20 cellular contexts compared by ENCODE assay signal in genomic region chr14:103151270-103151933, GRCh38. TPM values are rescaled to one million over a fixed set of nuclear protein-coding genes. Genes with fewer than 3 reads are reported as not detected.
"Had no signal": no experiment of that assay in that cellular context is flagged by ENCODE, and none has a peak within 500 bp of the region (broad histone marks: within the 10 kb centered on the region; RNA-seq: fewer than 3 reads in every experiment).

No MANE protein-coding gene starts in this region.

- H3K27ac ChIP-seq: brain microvascular endothelial cell, colonic mucosa, gastroesophageal sphincter, ovary, thyroid gland had no signal

- H3K9me3 ChIP-seq: colonic mucosa, gastroesophageal sphincter, ovary, thyroid gland had no signal

- ATAC-seq: activated CD8-positive, alpha-beta T cell treated with anti-CD3 and anti-CD28 coated beads, Interleukin-2, amount 10 ng/mL, durations not matched to agents 7 days and 5 days; gastroesophageal sphincter; naive thymus-derived CD8-positive, alpha-beta T cell; sciatic nerve; stimulated activated memory B cell treated with anti-CD40 and anti-IgM and Interleukin-4, amounts not matched to agents 10 μg/mL and 1 μg/mL and 100 μg/mL, for 72 hours had no signal

- H3K4me1 ChIP-seq: colonic mucosa had no signal

- H3K36me3 ChIP-seq: brain microvascular endothelial cell, colonic mucosa, gastroesophageal sphincter, ovary, thyroid gland had no signal

- H3K4me3 ChIP-seq: colonic mucosa, gastroesophageal sphincter, ovary, thyroid gland had no signal

- DNase-seq: activated CD4-positive, alpha-beta T cell treated with anti-CD3 and anti-CD28 coated beads, Interleukin-2, amount 10 ng/mL, durations not matched to agents 24 days and 14 days; activated CD4-positive, CD25-positive, alpha-beta regulatory T cell; activated CD8-positive, alpha-beta T cell treated with anti-CD3 and anti-CD28 coated beads, Interleukin-2, amount 10 ng/mL, durations not matched to agents 7 days and 5 days; activated naive CD4-positive, alpha-beta T cell treated with Interleukin-2 at 50 U/mL for 16 hours; activated naive CD8-positive, alpha-beta T cell treated with anti-CD3 and anti-CD28 coated beads, Interleukin-2, amount 10 ng/mL, durations not matched to agents 7 days and 5 days; activated T-cell treated with anti-CD3 and anti-CD28 coated beads, Interleukin-2, amount 50 U/mL, for 24 hours; brain microvascular endothelial cell; colonic mucosa; immature natural killer cell; mesendoderm; naive thymus-derived CD8-positive, alpha-beta T cell; ovary; stimulated activated CD4-positive, alpha-beta T cell treated with anti-CD3 and anti-CD28 coated beads, Interleukin-4, amount 100 ng/mL, for 4 hours; T-helper 1 cell; T-helper 9 cell; thyroid gland had no signal

- H3K27me3 ChIP-seq: colonic mucosa, ovary, thyroid gland had no signal

RNA-seq across cellular contexts. Expression of gene TNFAIP2, which starts 28.1 kb away (rescaled TPM):
- polyA plus RNA-seq: naive thymus-derived CD8-positive, alpha-beta T cell had no signal

RNA-seq across cellular contexts. Expression of gene EXOC3L4, which starts 56.9 kb away (rescaled TPM):
- total RNA-seq: activated CD4-positive, alpha-beta T cell treated with anti-CD3 and anti-CD28 coated beads, Interleukin-2, amount 10 ng/mL, durations not matched to agents 24 days and 14 days; activated CD8-positive, alpha-beta T cell treated with anti-CD3 and anti-CD28 coated beads, Interleukin-2, amount 10 ng/mL, durations not matched to agents 7 days and 5 days; activated naive CD8-positive, alpha-beta T cell treated with anti-CD3 and anti-CD28 coated beads, Interleukin-2, amount 10 ng/mL, durations not matched to agents 7 days and 5 days; activated T-helper 2 cell treated with anti-CD3 and anti-CD28 coated beads, Interferon-gamma antibody, Interleukin-2, Interleukin-4, amounts not matched to agents 10 μg/mL and 5 μg/mL and 100 μg/mL, durations not matched to agents 14 hours and 24 hours and 36 hours; naive thymus-derived CD8-positive, alpha-beta T cell had no signal
- polyA plus RNA-seq: immature natural killer cell; naive thymus-derived CD8-positive, alpha-beta T cell had no signal
